ENCODE assay signal across 12 cellular contexts in the genomic region with DNA sequence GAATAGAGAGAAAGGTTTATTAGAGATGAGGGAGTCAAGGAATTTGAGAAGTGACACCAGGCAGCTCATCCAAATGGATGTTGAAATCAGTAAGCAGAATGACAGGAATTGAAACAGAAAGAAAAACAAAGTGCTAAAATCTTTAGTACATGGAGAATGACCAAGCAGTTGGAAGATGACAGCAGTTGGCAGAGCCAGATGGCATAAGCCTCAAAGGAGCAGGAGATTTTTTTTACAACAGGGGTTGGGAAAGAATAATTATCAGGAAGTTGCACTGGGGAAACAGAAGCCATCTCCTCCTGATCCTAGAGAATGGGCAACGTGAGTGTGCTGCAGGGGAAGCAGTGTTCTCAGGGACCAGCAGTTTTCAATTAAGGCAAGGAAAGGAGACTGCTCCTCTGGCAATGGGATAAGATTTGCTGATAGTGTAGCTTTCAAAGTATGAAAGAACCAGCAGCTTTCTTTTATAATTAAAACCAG. TPM values are rescaled to one million over a fixed set of nuclear protein-coding genes. Genes with fewer than 3 reads are reported as not detected.
DNase-seq lines count a peak whose midpoint lies in the region; ATAC-seq and TF ChIP-seq lines count a peak whose summit lies in the region.
"Had no signal": no experiment of that assay in that cellular context is flagged by ENCODE, and none has a peak within 500 bp of the region (broad histone marks: within the 10 kb centered on the region; RNA-seq: fewer than 3 reads in every experiment).

No MANE protein-coding gene starts in this region.

- no peak for ATAC-seq in activated naive CD8-positive, alpha-beta T cell treated with anti-CD3 and anti-CD28 coated beads, Interleukin-2, amount 10 ng/mL, durations not matched to agents 7 days and 5 days (ENCODE audit: low read depth)
- ATAC-seq in activated naive CD8-positive, alpha-beta T cell treated with anti-CD3 and anti-CD28 coated beads, Interleukin-2, amount 50 U/mL, for 24 hours: no peak
- ATAC-seq in thoracic aorta (ENCODE audit: insufficient number of reproducible peaks, low FRiP score, low read depth): peak; percentile 31
- ATAC-seq in GM18873 (IDR thresholded peaks at IDR 0.05; ENCODE audit: low FRiP score, unreplicated experiment): no peak
- ATAC-seq: A549 had no signal

- DNase-seq in activated naive CD8-positive, alpha-beta T cell treated with anti-CD3 and anti-CD28 coated beads, Interleukin-2, amount 10 ng/mL, durations not matched to agents 7 days and 5 days: no peak
- no peak for DNase-seq in activated naive CD8-positive, alpha-beta T cell treated with anti-CD3 and anti-CD28 coated beads, Interleukin-2, amount 50 U/mL, for 24 hours
- DNase-seq in HS-5 (ENCODE audit: low read depth) (peak; percentile 22), fibroblast of gingiva (ENCODE audit: low read depth) (peak; percentile 92), thoracic aorta (ENCODE audit: low spot score) (no peak), NCI-H146 (lab: John Stamatoyannopoulos, UW) (no peak), HEK293T (ENCODE audit: extremely low spot score) (no peak)
- DNase-seq: activated CD4-positive, alpha-beta T cell treated with anti-CD3 and anti-CD28 coated beads, Interleukin-2, amount 10 ng/mL, durations not matched to agents 7 days and 5 days; colonic mucosa; mammary epithelial cell had no signal

- H3K36me3 ChIP-seq in thoracic aorta: no peaks in the 10 kb centered on the region
- H3K36me3 ChIP-seq: colonic mucosa had no signal

- peaks cover 19% of the 10 kb centered on the region for H3K27me3 Mint-ChIP-seq in activated naive CD8-positive, alpha-beta T cell treated with anti-CD3 and anti-CD28 coated beads, Interleukin-2, amount 10 ng/mL, durations not matched to agents 7 days and 5 days
- peaks cover 17% of the 10 kb centered on the region for H3K27me3 Mint-ChIP-seq in activated naive CD8-positive, alpha-beta T cell treated with anti-CD3 and anti-CD28 coated beads, Interleukin-2, amount 50 U/mL, for 24 hours

- peak overlapping the region; percentile 5 for H3K4me3 Mint-ChIP-seq in activated naive CD8-positive, alpha-beta T cell treated with anti-CD3 and anti-CD28 coated beads, Interleukin-2, amount 10 ng/mL, durations not matched to agents 7 days and 5 days
- H3K4me3 Mint-ChIP-seq in activated naive CD8-positive, alpha-beta T cell treated with anti-CD3 and anti-CD28 coated beads, Interleukin-2, amount 50 U/mL, for 24 hours: no peak overlapping the region
- H3K4me3 Mint-ChIP-seq: activated CD4-positive, alpha-beta T cell treated with anti-CD3 and anti-CD28 coated beads, Interleukin-2, amount 10 ng/mL, durations not matched to agents 7 days and 5 days had no signal

- H3K9me3 Mint-ChIP-seq in activated naive CD8-positive, alpha-beta T cell treated with anti-CD3 and anti-CD28 coated beads, Interleukin-2, amount 10 ng/mL, durations not matched to agents 7 days and 5 days: no peaks in the 10 kb centered on the region
- H3K9me3 Mint-ChIP-seq in activated naive CD8-positive, alpha-beta T cell treated with anti-CD3 and anti-CD28 coated beads, Interleukin-2, amount 50 U/mL, for 24 hours: no peaks in the 10 kb centered on the region
- H3K9me3 Mint-ChIP-seq: activated CD4-positive, alpha-beta T cell treated with anti-CD3 and anti-CD28 coated beads, Interleukin-2, amount 10 ng/mL, durations not matched to agents 7 days and 5 days had no signal

- H3K36me3 Mint-ChIP-seq in activated naive CD8-positive, alpha-beta T cell treated with anti-CD3 and anti-CD28 coated beads, Interleukin-2, amount 10 ng/mL, durations not matched to agents 7 days and 5 days: no peaks in the 10 kb centered on the region
- no peaks in the 10 kb centered on the region for H3K36me3 Mint-ChIP-seq in activated naive CD8-positive, alpha-beta T cell treated with anti-CD3 and anti-CD28 coated beads, Interleukin-2, amount 50 U/mL, for 24 hours (ENCODE audit: low read depth)

- no peak for TF ChIP-seq CTCF in thoracic aorta (IDR thresholded peaks at IDR 0.05)

- H3K27me3 ChIP-seq in thoracic aorta (replicated peaks; ENCODE audit: insufficient read depth): no peaks in the 10 kb centered on the region
- H3K27me3 ChIP-seq: colonic mucosa had no signal

- POLR2A ChIA-PET in activated naive CD8-positive, alpha-beta T cell treated with anti-CD3 and anti-CD28 coated beads, Interleukin-2, amount 10 ng/mL, durations not matched to agents 7 days and 5 days (lab: Charles Lee): no interaction called here
- POLR2A ChIA-PET in HEK293T (lab: Yijun Ruan, JAX): no interaction called here

- CTCF ChIA-PET in HEK293T (lab: Yijun Ruan, JAX): no interaction called here

- peaks cover 6% of the 10 kb centered on the region for H3K4me1 Mint-ChIP-seq in activated naive CD8-positive, alpha-beta T cell treated with anti-CD3 and anti-CD28 coated beads, Interleukin-2, amount 10 ng/mL, durations not matched to agents 7 days and 5 days
- no peaks in the 10 kb centered on the region for H3K4me1 Mint-ChIP-seq in activated naive CD8-positive, alpha-beta T cell treated with anti-CD3 and anti-CD28 coated beads, Interleukin-2, amount 50 U/mL, for 24 hours

- peaks cover 0 to 11% of the 10 kb centered on the region in 2 donors for H3K4me1 ChIP-seq in thoracic aorta (ENCODE audit: control insufficient read depth in 1 of 2, low read depth in 2 of 2)
- H3K4me1 ChIP-seq: A549, colonic mucosa had no signal

- H3K4me3 ChIP-seq in thoracic aorta: peak overlapping the region; percentile 11
- H3K4me3 ChIP-seq: A549, colonic mucosa had no signal

- H3K27ac ChIP-seq in thoracic aorta: no peak overlapping the region
- H3K27ac ChIP-seq: A549, colonic mucosa had no signal

- H3K9me3 ChIP-seq in thoracic aorta: no peaks in the 10 kb centered on the region
- H3K9me3 ChIP-seq: A549, colonic mucosa had no signal

- no peak overlapping the region for H3K27ac Mint-ChIP-seq in activated naive CD8-positive, alpha-beta T cell treated with anti-CD3 and anti-CD28 coated beads, Interleukin-2, amount 10 ng/mL, durations not matched to agents 7 days and 5 days
- no peak overlapping the region for H3K27ac Mint-ChIP-seq in activated naive CD8-positive, alpha-beta T cell treated with anti-CD3 and anti-CD28 coated beads, Interleukin-2, amount 50 U/mL, for 24 hours
- H3K27ac Mint-ChIP-seq: activated CD4-positive, alpha-beta T cell treated with anti-CD3 and anti-CD28 coated beads, Interleukin-2, amount 10 ng/mL, durations not matched to agents 7 days and 5 days had no signal

TF ChIP-seq in HEK293T, 16 proteins besides CTCF, POLR2A, EP300 and RAD21:
- TF ChIP-seq NFRKB (IDR thresholded peaks at IDR 0.05) (no peak), ZNF384 (IDR thresholded peaks at IDR 0.05) (no peak), SP1 (IDR thresholded peaks at IDR 0.05) (no peak), TARDBP (IDR thresholded peaks at IDR 0.05) (no peak), BHLHE40 (IDR thresholded peaks at IDR 0.05; ENCODE audit: borderline replicate concordance) (no peak), LEF1 (IDR thresholded peaks at IDR 0.05; ENCODE audit: borderline replicate concordance) (no peak), SUZ12 (IDR thresholded peaks at IDR 0.05) (no peak), ELF4 (IDR thresholded peaks at IDR 0.05) (no peak), ARNT (IDR thresholded peaks at IDR 0.05) (no peak), FOXK2 (IDR thresholded peaks at IDR 0.05) (no peak)
- TF ChIP-seq, protein P1, sequence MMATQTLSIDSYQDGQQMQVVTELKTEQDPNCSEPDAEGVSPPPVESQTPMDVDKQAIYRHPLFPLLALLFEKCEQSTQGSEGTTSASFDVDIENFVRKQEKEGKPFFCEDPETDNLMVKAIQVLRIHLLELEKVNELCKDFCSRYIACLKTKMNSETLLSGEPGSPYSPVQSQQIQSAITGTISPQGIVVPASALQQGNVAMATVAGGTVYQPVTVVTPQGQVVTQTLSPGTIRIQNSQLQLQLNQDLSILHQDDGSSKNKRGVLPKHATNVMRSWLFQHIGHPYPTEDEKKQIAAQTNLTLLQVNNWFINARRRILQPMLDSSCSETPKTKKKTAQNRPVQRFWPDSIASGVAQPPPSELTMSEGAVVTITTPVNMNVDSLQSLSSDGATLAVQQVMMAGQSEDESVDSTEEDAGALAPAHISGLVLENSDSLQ (IDR thresholded peaks at IDR 0.05): no peak
TF ChIP-seq in HEK293T: peak in this region for 0.

RNA-seq across cellular contexts. Expression of a gene that starts 28.9 kb away (rescaled TPM):
- total RNA-seq in activated naive CD8-positive, alpha-beta T cell treated with anti-CD3 and anti-CD28 coated beads, Interleukin-2, amount 10 ng/mL, durations not matched to agents 7 days and 5 days: under 1 TPM in 1 of 2 experiments, not detected in 1; 0.43 TPM
- 1 to 10 TPM; 1.2 to 5.4 TPM for total RNA-seq in thoracic aorta
- total RNA-seq: mammary epithelial cell had no signal

RNA-seq across cellular contexts. Expression of a gene that starts 51.5 kb away (rescaled TPM):
- total RNA-seq in activated naive CD8-positive, alpha-beta T cell treated with anti-CD3 and anti-CD28 coated beads, Interleukin-2, amount 10 ng/mL, durations not matched to agents 7 days and 5 days: 10 to 100 TPM; 29.3 to 30.2 TPM
- total RNA-seq in thoracic aorta: 10 to 100 TPM; 22.7 to 27.0 TPM

Comparison
In these comparisons a context has a peak if more than half of its experiments do, and no peak if none do; other contexts are left out.
1. DNase-seq: peak in HS-5 (single experiment) and fibroblast of gingiva (single experiment); none in activated naive CD8-positive, alpha-beta T cell treated with anti-CD3 and anti-CD28 coated beads, Interleukin-2, amount 10 ng/mL, durations not matched to agents 7 days and 5 days (single experiment), activated naive CD8-positive, alpha-beta T cell treated with anti-CD3 and anti-CD28 coated beads, Interleukin-2, amount 50 U/mL, for 24 hours (single experiment), thoracic aorta (single experiment), NCI-H146 (single experiment) and HEK293T (single experiment).